Comparison of ENCODE assay signal across 2 cellular contexts in genomic region chr10:43220251-43220650, GRCh38. TPM values are rescaled to one million over a fixed set of nuclear protein-coding genes. Genes with fewer than 3 reads are reported as not detected.
"Had no signal": no experiment of that assay in that cellular context is flagged by ENCODE, and none has a peak within 500 bp of the region (broad histone marks: within the 10 kb centered on the region; RNA-seq: fewer than 3 reads in every experiment).

No MANE protein-coding gene starts in this region.

RNA-seq across cellular contexts. Expression of gene RASGEF1A, which starts 46.6 kb away (rescaled TPM):
- total RNA-seq: osteocyte, thoracic aorta had no signal
